In the genomic region with DNA sequence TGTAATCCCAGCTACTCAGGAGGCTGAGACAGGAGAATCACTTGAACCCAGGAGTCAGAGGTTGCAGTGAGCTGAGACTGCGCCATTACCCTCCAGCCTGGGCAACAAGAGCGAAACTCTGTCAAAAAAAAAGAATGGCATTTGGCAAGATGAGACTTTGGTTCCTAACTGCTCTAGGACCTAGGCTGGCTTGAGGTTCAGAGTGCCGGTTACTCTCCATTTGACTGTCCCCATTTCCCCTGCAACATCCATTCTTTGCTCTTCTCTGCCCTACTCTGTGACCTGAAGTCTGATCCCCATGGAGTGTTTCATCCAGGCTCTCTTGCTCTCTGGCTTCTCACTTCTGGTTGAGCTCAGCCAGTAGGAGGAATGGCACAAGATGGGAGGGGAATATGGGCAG, we compare ENCODE assay signal across 1 cellular context.
TF ChIP-seq lines count a peak whose summit lies in the region.

No MANE protein-coding gene starts in this region.

TF ChIP-seq in GM23338, 12 proteins besides CTCF, POLR2A, EP300 and RAD21 (continued from another document):
- TF ChIP-seq ETS1 (IDR thresholded peaks at IDR 0.05) (no peak), EZH2 (IDR thresholded peaks at IDR 0.05; ENCODE audit: low read depth, unreplicated experiment) (no peak)
